Comparison of ENCODE assay signal across 34 cellular contexts in genomic region chr14:32530800-32531199, GRCh38.
"Had no signal": no experiment of that assay in that cellular context is flagged by ENCODE, and none has a peak within 500 bp of the region (broad histone marks: within the 10 kb centered on the region; RNA-seq: fewer than 3 reads in every experiment).

No MANE protein-coding gene starts in this region.

- H3K4me1 ChIP-seq: adrenal gland had no signal

- H3K27ac Mint-ChIP-seq: activated B cell treated with CpG ODN at 0.5 μM for 24 hours; activated CD4-positive, alpha-beta memory T cell treated with anti-CD3 and anti-CD28 coated beads for 36 hours; activated CD4-positive, alpha-beta T cell treated with anti-CD3 and anti-CD28 coated beads, Interleukin-2, amount 10 ng/mL, durations not matched to agents 24 days and 14 days; activated CD8-positive, alpha-beta T cell treated with anti-CD3 and anti-CD28 coated beads for 36 hours; activated naive CD4-positive, alpha-beta T cell treated with anti-CD3 and anti-CD28 coated beads for 36 hours; activated naive CD4-positive, alpha-beta T cell treated with anti-CD3 and anti-CD28 coated beads, Interleukin-2, amount 50 U/mL, for 72 hours; activated naive CD8-positive, alpha-beta T cell treated with anti-CD3 and anti-CD28 coated beads for 36 hours; activated T-cell treated with anti-CD3 and anti-CD28 coated beads, Interleukin-2, amount 50 U/mL, for 24 hours; T-helper 1 cell treated with Interleukin-12 subunit alpha and Interleukin-12 subunit beta and Interleukin-4 antibody, amounts not matched to agents 30 μg/mL and 1 μg/mL, for 36 hours; T-helper 2 cell treated with Interferon-gamma antibody and Interleukin-4, amounts not matched to agents 5 μg/mL and 100 μg/mL, for 36 hours had no signal

- H3K27me3 ChIP-seq: adrenal gland, ascending aorta, cardiac muscle cell had no signal

- H3K36me3 Mint-ChIP-seq: activated CD4-positive, alpha-beta memory T cell treated with anti-CD3 and anti-CD28 coated beads for 36 hours; activated naive CD4-positive, alpha-beta T cell treated with anti-CD3 and anti-CD28 coated beads, Interleukin-2, amount 50 U/mL, for 72 hours; activated naive CD8-positive, alpha-beta T cell treated with anti-CD3 and anti-CD28 coated beads for 36 hours had no signal

- H3K4me1 Mint-ChIP-seq: activated B cell treated with CpG ODN at 0.5 μM for 24 hours; activated CD4-positive, alpha-beta T cell treated with anti-CD3 and anti-CD28 coated beads, Interleukin-2, amount 10 ng/mL, durations not matched to agents 24 days and 14 days; activated naive CD8-positive, alpha-beta T cell treated with anti-CD3 and anti-CD28 coated beads for 36 hours; central memory CD8-positive, alpha-beta T cell had no signal

- H3K4me3 Mint-ChIP-seq: activated B cell treated with CpG ODN at 0.5 μM for 24 hours; activated CD4-positive, alpha-beta memory T cell treated with anti-CD3 and anti-CD28 coated beads for 36 hours; activated CD4-positive, alpha-beta T cell treated with anti-CD3 and anti-CD28 coated beads, Interleukin-2, amount 10 ng/mL, durations not matched to agents 24 days and 14 days; activated CD8-positive, alpha-beta T cell treated with anti-CD3 and anti-CD28 coated beads for 36 hours; activated naive CD4-positive, alpha-beta T cell treated with anti-CD3 and anti-CD28 coated beads for 36 hours; activated naive CD8-positive, alpha-beta T cell treated with anti-CD3 and anti-CD28 coated beads for 36 hours; activated T-cell treated with anti-CD3 and anti-CD28 coated beads, Interleukin-2, amount 50 U/mL, for 24 hours; brain; central memory CD8-positive, alpha-beta T cell; T-helper 1 cell treated with Interleukin-12 subunit alpha and Interleukin-12 subunit beta and Interleukin-4 antibody, amounts not matched to agents 30 μg/mL and 1 μg/mL, for 36 hours; T-helper 2 cell treated with Interferon-gamma antibody and Interleukin-4, amounts not matched to agents 5 μg/mL and 100 μg/mL, for 36 hours had no signal

- H3K27me3 Mint-ChIP-seq: activated CD4-positive, alpha-beta memory T cell treated with anti-CD3 and anti-CD28 coated beads for 36 hours; activated CD8-positive, alpha-beta T cell treated with anti-CD3 and anti-CD28 coated beads for 36 hours; brain; central memory CD8-positive, alpha-beta T cell had no signal

- FAIRE-seq: TTC549 had no signal

- H3K27ac ChIP-seq: adrenal gland, ascending aorta, cardiac muscle cell, VCaP had no signal

- H3K9me3 ChIP-seq: adrenal gland, ascending aorta had no signal

- H3K4me3 ChIP-seq: adrenal gland, ascending aorta, cardiac muscle cell had no signal

- H3K9me3 Mint-ChIP-seq: activated B cell treated with CpG ODN at 0.5 μM for 24 hours; activated CD4-positive, alpha-beta memory T cell treated with anti-CD3 and anti-CD28 coated beads for 36 hours; activated CD4-positive, alpha-beta T cell treated with anti-CD3 and anti-CD28 coated beads, Interleukin-2, amount 10 ng/mL, durations not matched to agents 24 days and 14 days; activated CD8-positive, alpha-beta T cell treated with anti-CD3 and anti-CD28 coated beads for 36 hours; activated naive CD4-positive, alpha-beta T cell treated with anti-CD3 and anti-CD28 coated beads for 36 hours; activated naive CD8-positive, alpha-beta T cell treated with anti-CD3 and anti-CD28 coated beads for 36 hours; activated T-cell treated with anti-CD3 and anti-CD28 coated beads, Interleukin-2, amount 50 U/mL, for 24 hours; T-helper 1 cell treated with Interleukin-12 subunit alpha and Interleukin-12 subunit beta and Interleukin-4 antibody, amounts not matched to agents 30 μg/mL and 1 μg/mL, for 36 hours; T-helper 2 cell treated with Interferon-gamma antibody and Interleukin-4, amounts not matched to agents 5 μg/mL and 100 μg/mL, for 36 hours had no signal

- DNase-seq: activated B cell treated with CpG ODN at 0.5 μM for 24 hours; activated CD4-positive, alpha-beta memory T cell treated with anti-CD3 and anti-CD28 coated beads for 36 hours; activated CD4-positive, alpha-beta T cell treated with anti-CD3 and anti-CD28 coated beads for 4 hours; activated CD4-positive, alpha-beta T cell treated with anti-CD3 and anti-CD28 coated beads, Interleukin-2, amount 10 ng/mL, durations not matched to agents 24 days and 14 days; activated CD4-positive, alpha-beta T cell treated with anti-CD3 and anti-CD28 coated beads, Interleukin-2, amount 50 U/mL, for 1 hour; activated CD4-positive, alpha-beta T cell treated with anti-CD3 and anti-CD28 coated beads, Interleukin-2, amount 50 U/mL, for 4 hours; activated CD4-positive, CD25-positive, alpha-beta regulatory T cell treated with anti-CD3 and anti-CD28 coated beads, Interleukin-2, amount 50 U/mL, for 72 hours; activated CD8-positive, alpha-beta memory T cell treated with anti-CD3 and anti-CD28 coated beads, Interleukin-2, amount 50 U/mL, for 48 hours; activated CD8-positive, alpha-beta T cell treated with anti-CD3 and anti-CD28 coated beads for 36 hours; activated effector memory CD4-positive, alpha-beta T cell treated with anti-CD3 and anti-CD28 coated beads, Interleukin-2, amount 50 U/mL, for 16 hours; activated gamma-delta T cell treated with Interleukin-2 at 50 U/mL for 16 hours; activated naive CD4-positive, alpha-beta T cell; activated naive CD4-positive, alpha-beta T cell treated with anti-CD3 and anti-CD28 coated beads for 36 hours; activated naive CD4-positive, alpha-beta T cell treated with anti-CD3 and anti-CD28 coated beads, Interleukin-2, amount 50 U/mL, for 16 hours; activated naive CD8-positive, alpha-beta T cell treated with anti-CD3 and anti-CD28 coated beads for 36 hours; activated T-cell treated with anti-CD3 and anti-CD28 coated beads, Interleukin-2, amount 50 U/mL, for 24 hours; activated T-cell treated with anti-CD3 and anti-CD28 coated beads, Interleukin-2, amount 50 U/mL, for 48 hours; adrenal gland; amygdala; anterior cingulate cortex; caudate nucleus; cerebellar nuclear complex; T-helper 1 cell; T-helper 2 cell; T-helper 9 cell had no signal

- H3K36me3 ChIP-seq: adrenal gland, cardiac muscle cell had no signal

- ATAC-seq: activated CD8-positive, alpha-beta T cell treated with anti-CD3 and anti-CD28 coated beads for 36 hours; activated naive CD4-positive, alpha-beta T cell treated with anti-CD3 and anti-CD28 coated beads, Interleukin-2, amount 50 U/mL, for 72 hours had no signal
